Comparison of ENCODE assay signal across 10 cellular contexts in genomic region chr19:17339088-17339741, GRCh38. TPM values are rescaled to one million over a fixed set of nuclear protein-coding genes. Genes with fewer than 3 reads are reported as not detected.
DNase-seq lines count a peak whose midpoint lies in the region; ATAC-seq and TF ChIP-seq lines count a peak whose summit lies in the region.
"Had no signal": no experiment of that assay in that cellular context is flagged by ENCODE, and none has a peak within 500 bp of the region (broad histone marks: within the 10 kb centered on the region; RNA-seq: fewer than 3 reads in every experiment).

No MANE protein-coding gene starts in this region.

- H3K27ac ChIP-seq in esophagus squamous epithelium: no peak overlapping the region
- H3K27ac ChIP-seq: uterus had no signal

- TF ChIP-seq POLR2A in esophagus squamous epithelium (IDR thresholded peaks at IDR 0.05): no peak

- peaks cover 0 to 22% (median 0%) of the 10 kb centered on the region in 3 donors for H3K36me3 ChIP-seq in esophagus squamous epithelium
- H3K36me3 ChIP-seq: uterus had no signal

- DNase-seq in activated T-cell treated with anti-CD3 and anti-CD28 coated beads for 48 hours (ENCODE audit: low read depth) (peak; percentile 56), glomerular visceral epithelial cell (ENCODE audit: extremely low spot score) (peak; percentile 18), esophagus squamous epithelium (lab: John Stamatoyannopoulos, UW) (no peak)
- no peak for DNase-seq in activated T-cell treated with anti-CD3 and anti-CD28 coated beads, Interleukin-2, amount 50 U/mL, for 1 hour
- DNase-seq in activated CD4-positive, alpha-beta T cell treated with anti-CD3 and anti-CD28 coated beads, Interleukin-2, amount 50 U/mL, for 48 hours: peak; percentile 72 to 76
- DNase-seq in stimulated activated naive CD4-positive, alpha-beta T cell (lab: John Stamatoyannopoulos, UW): peak in 4 of 6 experiments; percentile 9 to 25 (median 17)
- DNase-seq: activated gamma-delta T cell treated with Interleukin-2 at 50 U/mL for 16 hours, uterus had no signal

- no peaks in the 10 kb centered on the region for H3K27me3 ChIP-seq in esophagus squamous epithelium
- H3K27me3 ChIP-seq: uterus had no signal

- WGBS in esophagus squamous epithelium, 2 donors: 83 to 87% methylated on average over 17 of the region's 34 CpGs

- H3K4me3 ChIP-seq in esophagus squamous epithelium: no peak overlapping the region

- intact Hi-C loops in esophagus squamous epithelium (cut with DNase I): no loop called here

- no peaks in the 10 kb centered on the region for H3K9me3 ChIP-seq in esophagus squamous epithelium
- H3K9me3 ChIP-seq: uterus had no signal

- TF ChIP-seq CTCF in esophagus squamous epithelium (IDR thresholded peaks at IDR 0.05): no peak

- no peak for ATAC-seq in GM18861 (IDR thresholded peaks at IDR 0.05; ENCODE audit: unreplicated experiment)
- ATAC-seq in GM21619 (IDR thresholded peaks at IDR 0.05; ENCODE audit: unreplicated experiment): no peak

- peaks cover 23 to 61% (median 27%) of the 10 kb centered on the region in 3 donors for H3K4me1 ChIP-seq in esophagus squamous epithelium

RNA-seq across cellular contexts. Expression of gene GTPBP3, which starts 1.9 kb away (rescaled TPM):
- total RNA-seq in esophagus squamous epithelium: 10 to 100 TPM; 22.7 to 34.9 (median 31.4) TPM

RNA-seq across cellular contexts. Expression of gene ANO8, which starts 4.6 kb away (rescaled TPM):
- 10 to 100 TPM in 1 of 4 donors, 1 to 10 TPM in 3; 3.8 to 19.1 (median 6.5) TPM for total RNA-seq in esophagus squamous epithelium

RNA-seq across cellular contexts. Expression of gene DDA1, which starts 29.9 kb away (rescaled TPM):
- 10 to 100 TPM; 16.4 to 29.0 (median 22.7) TPM for total RNA-seq in esophagus squamous epithelium

RNA-seq across cellular contexts. Expression of gene MRPL34, which starts 33.5 kb away (rescaled TPM):
- total RNA-seq in esophagus squamous epithelium: 10 to 100 TPM; 91.1 to 97.2 (median 92.8) TPM

RNA-seq across cellular contexts. Expression of gene ABHD8, which starts 36.0 kb away (rescaled TPM):
- 1 to 10 TPM; 2.0 to 8.4 (median 5.2) TPM for total RNA-seq in esophagus squamous epithelium

Comparison
In these comparisons a context has a peak if more than half of its experiments do, and no peak if none do; other contexts are left out.
1. DNase-seq: peak in activated T-cell treated with anti-CD3 and anti-CD28 coated beads for 48 hours (single experiment), activated CD4-positive, alpha-beta T cell treated with anti-CD3 and anti-CD28 coated beads, Interleukin-2, amount 50 U/mL, for 48 hours (2 of 2), glomerular visceral epithelial cell (single experiment) and stimulated activated naive CD4-positive, alpha-beta T cell (4 of 6); none in activated T-cell treated with anti-CD3 and anti-CD28 coated beads, Interleukin-2, amount 50 U/mL, for 1 hour (single experiment) and esophagus squamous epithelium (single experiment).